Comparison of ENCODE assay signal across 2 cellular contexts in the genomic region with DNA sequence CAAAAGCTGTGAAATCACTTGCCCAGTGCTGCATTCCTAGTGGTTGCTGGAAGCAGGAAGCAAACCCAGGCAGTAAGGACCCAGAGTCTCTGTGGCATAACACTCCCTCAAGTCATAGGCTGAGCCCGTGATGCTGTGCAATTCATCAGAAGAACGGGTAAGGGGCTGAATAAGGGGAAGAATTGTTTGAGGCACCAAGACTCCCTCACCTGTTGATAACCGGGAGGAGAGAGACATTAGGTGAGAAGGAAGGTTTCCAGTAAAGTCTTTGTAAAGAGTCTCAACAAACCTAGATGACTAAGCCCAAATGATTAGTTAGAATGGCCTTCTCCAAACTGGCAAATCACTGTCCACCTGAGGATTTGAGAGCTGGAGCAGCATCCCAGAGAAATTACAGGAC.
TF ChIP-seq lines count a peak whose summit lies in the region.

No MANE protein-coding gene starts in this region.

TF ChIP-seq in GM23338, 12 proteins besides CTCF, POLR2A, EP300 and RAD21 (continues in another document):
- TF ChIP-seq, protein P1, sequence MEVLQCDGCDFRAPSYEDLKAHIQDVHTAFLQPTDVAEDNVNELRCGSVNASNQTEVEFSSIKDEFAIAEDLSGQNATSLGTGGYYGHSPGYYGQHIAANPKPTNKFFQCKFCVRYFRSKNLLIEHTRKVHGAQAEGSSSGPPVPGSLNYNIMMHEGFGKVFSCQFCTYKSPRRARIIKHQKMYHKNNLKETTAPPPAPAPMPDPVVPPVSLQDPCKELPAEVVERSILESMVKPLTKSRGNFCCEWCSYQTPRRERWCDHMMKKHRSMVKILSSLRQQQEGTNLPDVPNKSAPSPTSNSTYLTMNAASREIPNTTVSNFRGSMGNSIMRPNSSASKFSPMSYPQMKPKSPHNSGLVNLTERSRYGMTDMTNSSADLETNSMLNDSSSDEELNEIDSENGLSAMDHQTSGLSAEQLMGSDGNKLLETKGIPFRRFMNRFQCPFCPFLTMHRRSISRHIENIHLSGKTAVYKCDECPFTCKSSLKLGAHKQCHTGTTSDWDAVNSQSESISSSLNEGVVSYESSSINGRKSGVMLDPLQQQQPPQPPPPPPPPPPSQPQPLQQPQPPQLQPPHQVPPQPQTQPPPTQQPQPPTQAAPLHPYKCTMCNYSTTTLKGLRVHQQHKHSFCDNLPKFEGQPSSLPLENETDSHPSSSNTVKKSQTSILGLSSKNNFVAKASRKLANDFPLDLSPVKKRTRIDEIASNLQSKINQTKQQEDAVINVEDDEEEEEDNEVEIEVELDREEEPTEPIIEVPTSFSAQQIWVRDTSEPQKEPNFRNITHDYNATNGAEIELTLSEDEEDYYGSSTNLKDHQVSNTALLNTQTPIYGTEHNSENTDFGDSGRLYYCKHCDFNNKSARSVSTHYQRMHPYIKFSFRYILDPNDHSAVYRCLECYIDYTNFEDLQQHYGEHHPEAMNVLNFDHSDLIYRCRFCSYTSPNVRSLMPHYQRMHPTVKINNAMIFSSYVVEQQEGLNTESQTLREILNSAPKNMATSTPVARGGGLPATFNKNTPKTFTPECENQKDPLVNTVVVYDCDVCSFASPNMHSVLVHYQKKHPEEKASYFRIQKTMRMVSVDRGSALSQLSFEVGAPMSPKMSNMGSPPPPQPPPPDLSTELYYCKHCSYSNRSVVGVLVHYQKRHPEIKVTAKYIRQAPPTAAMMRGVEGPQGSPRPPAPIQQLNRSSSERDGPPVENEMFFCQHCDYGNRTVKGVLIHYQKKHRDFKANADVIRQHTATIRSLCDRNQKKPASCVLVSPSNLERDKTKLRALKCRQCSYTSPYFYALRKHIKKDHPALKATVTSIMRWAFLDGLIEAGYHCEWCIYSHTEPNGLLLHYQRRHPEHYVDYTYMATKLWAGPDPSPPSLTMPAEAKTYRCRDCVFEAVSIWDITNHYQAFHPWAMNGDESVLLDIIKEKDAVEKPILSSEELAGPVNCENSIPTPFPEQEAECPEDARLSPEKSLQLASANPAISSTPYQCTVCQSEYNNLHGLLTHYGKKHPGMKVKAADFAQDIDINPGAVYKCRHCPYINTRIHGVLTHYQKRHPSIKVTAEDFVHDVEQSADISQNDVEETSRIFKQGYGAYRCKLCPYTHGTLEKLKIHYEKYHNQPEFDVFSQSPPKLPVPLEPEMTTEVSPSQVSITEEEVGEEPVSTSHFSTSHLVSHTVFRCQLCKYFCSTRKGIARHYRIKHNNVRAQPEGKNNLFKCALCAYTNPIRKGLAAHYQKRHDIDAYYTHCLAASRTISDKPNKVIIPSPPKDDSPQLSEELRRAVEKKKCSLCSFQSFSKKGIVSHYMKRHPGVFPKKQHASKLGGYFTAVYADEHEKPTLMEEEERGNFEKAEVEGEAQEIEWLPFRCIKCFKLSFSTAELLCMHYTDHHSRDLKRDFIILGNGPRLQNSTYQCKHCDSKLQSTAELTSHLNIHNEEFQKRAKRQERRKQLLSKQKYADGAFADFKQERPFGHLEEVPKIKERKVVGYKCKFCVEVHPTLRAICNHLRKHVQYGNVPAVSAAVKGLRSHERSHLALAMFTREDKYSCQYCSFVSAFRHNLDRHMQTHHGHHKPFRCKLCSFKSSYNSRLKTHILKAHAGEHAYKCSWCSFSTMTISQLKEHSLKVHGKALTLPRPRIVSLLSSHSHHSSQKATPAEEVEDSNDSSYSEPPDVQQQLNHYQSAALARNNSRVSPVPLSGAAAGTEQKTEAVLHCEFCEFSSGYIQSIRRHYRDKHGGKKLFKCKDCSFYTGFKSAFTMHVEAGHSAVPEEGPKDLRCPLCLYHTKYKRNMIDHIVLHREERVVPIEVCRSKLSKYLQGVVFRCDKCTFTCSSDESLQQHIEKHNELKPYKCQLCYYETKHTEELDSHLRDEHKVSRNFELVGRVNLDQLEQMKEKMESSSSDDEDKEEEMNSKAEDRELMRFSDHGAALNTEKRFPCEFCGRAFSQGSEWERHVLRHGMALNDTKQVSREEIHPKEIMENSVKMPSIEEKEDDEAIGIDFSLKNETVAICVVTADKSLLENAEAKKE (CRISPR knock-in tag; IDR thresholded peaks at IDR 0.05), result no peak
- TF ChIP-seq POLR2AphosphoS5 (IDR thresholded peaks at IDR 0.05; ENCODE audit: low read depth), result no peak
- TF ChIP-seq ZNF331 (CRISPR knock-in tag; IDR thresholded peaks at IDR 0.05; ENCODE audit: low read depth), result no peak
- TF ChIP-seq, protein P2, sequence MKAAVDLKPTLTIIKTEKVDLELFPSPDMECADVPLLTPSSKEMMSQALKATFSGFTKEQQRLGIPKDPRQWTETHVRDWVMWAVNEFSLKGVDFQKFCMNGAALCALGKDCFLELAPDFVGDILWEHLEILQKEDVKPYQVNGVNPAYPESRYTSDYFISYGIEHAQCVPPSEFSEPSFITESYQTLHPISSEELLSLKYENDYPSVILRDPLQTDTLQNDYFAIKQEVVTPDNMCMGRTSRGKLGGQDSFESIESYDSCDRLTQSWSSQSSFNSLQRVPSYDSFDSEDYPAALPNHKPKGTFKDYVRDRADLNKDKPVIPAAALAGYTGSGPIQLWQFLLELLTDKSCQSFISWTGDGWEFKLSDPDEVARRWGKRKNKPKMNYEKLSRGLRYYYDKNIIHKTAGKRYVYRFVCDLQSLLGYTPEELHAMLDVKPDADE (IDR thresholded peaks at IDR 0.05), result no peak
- TF ChIP-seq ZNF114 (CRISPR knock-in tag; IDR thresholded peaks at IDR 0.05), result no peak
- TF ChIP-seq STAT1 (IDR thresholded peaks at IDR 0.05; ENCODE audit: unreplicated experiment), result no peak
- no peak for TF ChIP-seq NANOG (IDR thresholded peaks at IDR 0.05; ENCODE audit: borderline replicate concordance)
- TF ChIP-seq, protein P3, sequence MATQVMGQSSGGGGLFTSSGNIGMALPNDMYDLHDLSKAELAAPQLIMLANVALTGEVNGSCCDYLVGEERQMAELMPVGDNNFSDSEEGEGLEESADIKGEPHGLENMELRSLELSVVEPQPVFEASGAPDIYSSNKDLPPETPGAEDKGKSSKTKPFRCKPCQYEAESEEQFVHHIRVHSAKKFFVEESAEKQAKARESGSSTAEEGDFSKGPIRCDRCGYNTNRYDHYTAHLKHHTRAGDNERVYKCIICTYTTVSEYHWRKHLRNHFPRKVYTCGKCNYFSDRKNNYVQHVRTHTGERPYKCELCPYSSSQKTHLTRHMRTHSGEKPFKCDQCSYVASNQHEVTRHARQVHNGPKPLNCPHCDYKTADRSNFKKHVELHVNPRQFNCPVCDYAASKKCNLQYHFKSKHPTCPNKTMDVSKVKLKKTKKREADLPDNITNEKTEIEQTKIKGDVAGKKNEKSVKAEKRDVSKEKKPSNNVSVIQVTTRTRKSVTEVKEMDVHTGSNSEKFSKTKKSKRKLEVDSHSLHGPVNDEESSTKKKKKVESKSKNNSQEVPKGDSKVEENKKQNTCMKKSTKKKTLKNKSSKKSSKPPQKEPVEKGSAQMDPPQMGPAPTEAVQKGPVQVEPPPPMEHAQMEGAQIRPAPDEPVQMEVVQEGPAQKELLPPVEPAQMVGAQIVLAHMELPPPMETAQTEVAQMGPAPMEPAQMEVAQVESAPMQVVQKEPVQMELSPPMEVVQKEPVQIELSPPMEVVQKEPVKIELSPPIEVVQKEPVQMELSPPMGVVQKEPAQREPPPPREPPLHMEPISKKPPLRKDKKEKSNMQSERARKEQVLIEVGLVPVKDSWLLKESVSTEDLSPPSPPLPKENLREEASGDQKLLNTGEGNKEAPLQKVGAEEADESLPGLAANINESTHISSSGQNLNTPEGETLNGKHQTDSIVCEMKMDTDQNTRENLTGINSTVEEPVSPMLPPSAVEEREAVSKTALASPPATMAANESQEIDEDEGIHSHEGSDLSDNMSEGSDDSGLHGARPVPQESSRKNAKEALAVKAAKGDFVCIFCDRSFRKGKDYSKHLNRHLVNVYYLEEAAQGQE (IDR thresholded peaks at IDR 0.05; ENCODE audit: unreplicated experiment), result no peak
- TF ChIP-seq JUNB (IDR thresholded peaks at IDR 0.05; ENCODE audit: unreplicated experiment), result no peak
- TF ChIP-seq EZH2phosphoT487 (IDR thresholded peaks at IDR 0.05; ENCODE audit: unreplicated experiment), result no peak

TF ChIP-seq in K562, 482 proteins besides CTCF, POLR2A, EP300 and RAD21:
- TF ChIP-seq, protein P4, sequence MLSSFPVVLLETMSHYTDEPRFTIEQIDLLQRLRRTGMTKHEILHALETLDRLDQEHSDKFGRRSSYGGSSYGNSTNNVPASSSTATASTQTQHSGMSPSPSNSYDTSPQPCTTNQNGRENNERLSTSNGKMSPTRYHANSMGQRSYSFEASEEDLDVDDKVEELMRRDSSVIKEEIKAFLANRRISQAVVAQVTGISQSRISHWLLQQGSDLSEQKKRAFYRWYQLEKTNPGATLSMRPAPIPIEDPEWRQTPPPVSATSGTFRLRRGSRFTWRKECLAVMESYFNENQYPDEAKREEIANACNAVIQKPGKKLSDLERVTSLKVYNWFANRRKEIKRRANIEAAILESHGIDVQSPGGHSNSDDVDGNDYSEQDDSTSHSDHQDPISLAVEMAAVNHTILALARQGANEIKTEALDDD (IDR thresholded peaks at IDR 0.05), result 0 out of 2 replicates have a peak, but pooled peaks have one; percentile 26
- no peak for TF ChIP-seq NUFIP1 (IDR thresholded peaks at IDR 0.05; ENCODE audit: partially characterized antibody)
